Comparison of ENCODE assay signal across 2 cellular contexts in the genomic region with DNA sequence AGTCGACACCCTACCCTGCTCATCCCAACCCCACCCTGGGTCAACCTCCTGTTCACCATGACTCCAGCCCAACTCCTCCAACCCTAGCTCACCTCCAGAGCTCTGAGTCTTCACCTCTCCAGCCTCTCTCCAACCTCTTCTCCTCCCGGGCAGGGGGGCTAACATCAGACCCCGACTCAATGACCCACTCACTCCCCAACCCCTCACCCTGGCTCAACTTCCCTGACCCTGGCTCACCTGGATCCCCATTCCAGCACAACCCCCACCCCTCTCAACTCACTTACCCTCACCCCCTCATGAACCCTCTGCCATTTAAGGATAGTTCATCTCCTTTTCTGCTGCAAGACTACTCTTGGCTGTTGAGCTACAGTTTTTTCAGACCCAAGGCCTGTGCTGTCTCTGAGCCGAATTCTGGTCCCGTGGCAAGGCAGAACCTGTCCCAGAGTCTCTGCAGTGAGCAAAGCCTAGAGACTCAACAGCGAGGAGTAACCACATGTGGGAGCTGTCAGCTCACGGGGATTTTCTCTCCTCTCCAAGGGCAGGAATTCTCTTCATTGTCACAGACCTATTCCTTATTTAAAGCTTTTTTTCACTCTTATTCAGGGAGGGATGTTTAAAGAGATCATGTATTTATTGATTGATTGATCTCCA.
TF ChIP-seq lines count a peak whose summit lies in the region.

No MANE protein-coding gene starts in this region.

TF ChIP-seq in IMR-90, 13 proteins besides CTCF, POLR2A, EP300 and RAD21:
- TF ChIP-seq MXI1 (IDR thresholded peaks at IDR 0.05; ENCODE audit: borderline replicate concordance, low read depth, low read length) (no peak), NFE2L2 (IDR thresholded peaks at IDR 0.05; ENCODE audit: low read depth, low read length) (no peak), RCOR1 (IDR thresholded peaks at IDR 0.05; ENCODE audit: insufficient replicate concordance, low read length) (no peak), FOS (IDR thresholded peaks at IDR 0.05; ENCODE audit: low read depth, low read length) (no peak), SMC3 (IDR thresholded peaks at IDR 0.05; ENCODE audit: low read depth, low read length) (no peak), CHD1 (IDR thresholded peaks at IDR 0.05; ENCODE audit: low read depth, low read length) (no peak), MAFK (IDR thresholded peaks at IDR 0.05; ENCODE audit: low read depth, low read length) (no peak), BHLHE40 (IDR thresholded peaks at IDR 0.05; ENCODE audit: low read depth, low read length) (no peak), CEBPB (IDR thresholded peaks at IDR 0.05; ENCODE audit: low read depth, low read length) (no peak)
- TF ChIP-seq, protein P1, sequence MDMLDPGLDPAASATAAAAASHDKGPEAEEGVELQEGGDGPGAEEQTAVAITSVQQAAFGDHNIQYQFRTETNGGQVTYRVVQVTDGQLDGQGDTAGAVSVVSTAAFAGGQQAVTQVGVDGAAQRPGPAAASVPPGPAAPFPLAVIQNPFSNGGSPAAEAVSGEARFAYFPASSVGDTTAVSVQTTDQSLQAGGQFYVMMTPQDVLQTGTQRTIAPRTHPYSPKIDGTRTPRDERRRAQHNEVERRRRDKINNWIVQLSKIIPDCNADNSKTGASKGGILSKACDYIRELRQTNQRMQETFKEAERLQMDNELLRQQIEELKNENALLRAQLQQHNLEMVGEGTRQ (IDR thresholded peaks at IDR 0.05; ENCODE audit: low read depth, low read length), result no peak
- TF ChIP-seq, protein P2, sequence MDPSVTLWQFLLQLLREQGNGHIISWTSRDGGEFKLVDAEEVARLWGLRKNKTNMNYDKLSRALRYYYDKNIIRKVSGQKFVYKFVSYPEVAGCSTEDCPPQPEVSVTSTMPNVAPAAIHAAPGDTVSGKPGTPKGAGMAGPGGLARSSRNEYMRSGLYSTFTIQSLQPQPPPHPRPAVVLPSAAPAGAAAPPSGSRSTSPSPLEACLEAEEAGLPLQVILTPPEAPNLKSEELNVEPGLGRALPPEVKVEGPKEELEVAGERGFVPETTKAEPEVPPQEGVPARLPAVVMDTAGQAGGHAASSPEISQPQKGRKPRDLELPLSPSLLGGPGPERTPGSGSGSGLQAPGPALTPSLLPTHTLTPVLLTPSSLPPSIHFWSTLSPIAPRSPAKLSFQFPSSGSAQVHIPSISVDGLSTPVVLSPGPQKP (IDR thresholded peaks at IDR 0.05; ENCODE audit: borderline replicate concordance, low read depth, low read length), result no peak
TF ChIP-seq in IMR-90: peak in this region for 0.

TF ChIP-seq in GM12878, 131 proteins besides CTCF, POLR2A, EP300 and RAD21:
- no peak for TF ChIP-seq NBN (IDR thresholded peaks at IDR 0.05)
- no peak for TF ChIP-seq SPI1 (IDR thresholded peaks at IDR 0.05; ENCODE audit: borderline replicate concordance, insufficient read depth, low read depth, low read length)
- TF ChIP-seq POLR2AphosphoS2 (IDR thresholded peaks at IDR 0.05; ENCODE audit: low read depth, low read length), result no peak
